In the genomic region with DNA sequence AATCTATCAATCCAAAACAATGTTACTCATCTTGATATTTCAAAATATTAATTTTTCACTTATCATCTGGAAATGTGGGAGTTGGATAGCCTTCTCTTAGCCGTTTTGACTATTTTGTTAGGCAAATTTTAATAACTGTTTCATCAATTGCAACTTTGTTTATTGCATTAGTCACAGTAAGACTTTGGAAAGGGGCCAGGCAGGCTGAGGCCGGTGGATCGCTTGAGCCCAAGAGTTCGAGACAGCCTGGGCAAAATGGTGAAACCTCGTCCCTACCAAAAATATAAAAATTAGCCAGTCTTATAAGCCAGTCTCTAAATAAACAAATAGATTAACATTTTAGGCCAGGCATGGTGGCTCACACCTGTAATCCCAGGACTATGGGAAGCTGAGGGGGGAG, we compare ENCODE assay signal across 19 cellular contexts.
DNase-seq lines count a peak whose midpoint lies in the region; ATAC-seq, FAIRE-seq and TF ChIP-seq lines count a peak whose summit lies in the region.
"Had no signal": no experiment of that assay in that cellular context is flagged by ENCODE, and none has a peak within 500 bp of the region (broad histone marks: within the 10 kb centered on the region; RNA-seq: fewer than 3 reads in every experiment).

No MANE protein-coding gene starts in this region.

- H3K36me3 ChIP-seq in testis (ENCODE audit: low read depth, missing control alignments) (no peaks in the 10 kb centered on the region), left ventricle myocardium inferior (no peaks in the 10 kb centered on the region)
- H3K36me3 ChIP-seq: HAP-1 had no signal

- DNase-seq in A549 (ENCODE audit: low read depth in 1 of 2, low spot score in 1 of 2) (no peak), NCI-H1048 (lab: John Stamatoyannopoulos, UW) (peak; percentile 90), epithelial cell of esophagus (ENCODE audit: low read depth) (peak; percentile 28), testis (peak; percentile 65), left ventricle myocardium inferior (no peak), DMS53 (lab: John Stamatoyannopoulos, UW) (no peak)
- DNase-seq: 8988T; C1 segment of cervical spinal cord; Calu3; CD4-positive, alpha-beta memory T cell; COR-L47; DND-41; GOT3; HFFc6 had no signal

- H3K27me3 ChIP-seq in testis = no peaks in the 10 kb centered on the region
- no peaks in the 10 kb centered on the region for H3K27me3 ChIP-seq in left ventricle myocardium inferior (ENCODE audit: low read depth)

- intact Hi-C loops in testis (cut with DNase I; ENCODE audit: low total_unique reads) (no loop called here), left ventricle myocardium inferior (cut with micrococcal nuclease) (no loop called here)

- H3K4me2 ChIP-seq in A549 = no peak overlapping the region

- no peak for ATAC-seq in A549
- no peak for ATAC-seq in GM21528 (IDR thresholded peaks at IDR 0.05; ENCODE audit: low FRiP score, unreplicated experiment)

- POLR2A ChIA-PET in A549 (lab: Yijun Ruan, JAX) = no interaction called here

- no peak overlapping the region for H3K27ac ChIP-seq in A549
- H3K27ac ChIP-seq in testis = no peak overlapping the region
- no peak overlapping the region for H3K27ac ChIP-seq in left ventricle myocardium inferior (replicated peaks)

- TF ChIP-seq CTCF in A549 (IDR thresholded peaks at IDR 0.05) (no peak), epithelial cell of esophagus (IDR thresholded peaks at IDR 0.05; ENCODE audit: insufficient read depth, low read depth, low read length, missing control alignments) (no peak), testis (IDR thresholded peaks at IDR 0.05) (no peak), left ventricle myocardium inferior (IDR thresholded peaks at IDR 0.05; ENCODE audit: borderline replicate concordance) (no peak)

- TF ChIP-seq EP300 in A549 (IDR thresholded peaks at IDR 0.05) = no peak

- peak; percentile 23 for FAIRE-seq in A549 (lab: Jason Lieb, UNC)
- FAIRE-seq: G401.6, GM12892, H54 had no signal

- H3K4me1 ChIP-seq in A549 = peaks cover 21% of the 10 kb centered on the region
- no peaks in the 10 kb centered on the region for H3K4me1 ChIP-seq in testis
- no peaks in the 10 kb centered on the region for H3K4me1 ChIP-seq in left ventricle myocardium inferior

- TF ChIP-seq POLR2A in A549 (IDR thresholded peaks at IDR 0.05; ENCODE audit: low read length) = no peak
- no peak for TF ChIP-seq POLR2A in testis (IDR thresholded peaks at IDR 0.05)

- H3K9me3 ChIP-seq in A549 (no peaks in the 10 kb centered on the region), testis (no peaks in the 10 kb centered on the region), left ventricle myocardium inferior (replicated peaks) (no peaks in the 10 kb centered on the region)
- H3K9me3 ChIP-seq: HAP-1 had no signal

- WGBS in A549 (ENCODE audit: missing lambda C conversion rate) = 87% methylated on average over 5 of the region's 5 CpGs
- 62 to 67% methylated on average over 5 of the region's 5 CpGs for WGBS in testis, 2 donors

- H3K4me3 ChIP-seq in A549 (no peak overlapping the region), epithelial cell of esophagus (ENCODE audit: low read length) (no peak overlapping the region), testis (no peak overlapping the region), left ventricle myocardium inferior (no peak overlapping the region)
- H3K4me3 ChIP-seq: HAP-1 had no signal

- CTCF ChIA-PET in A549 (lab: Yijun Ruan, JAX) = no interaction called here

- no peak for TF ChIP-seq RAD21 in A549 (conservative IDR thresholded peaks at IDR 0.05 in 1 of 2, IDR thresholded peaks at IDR 0.05 in 1 of 2)

TF ChIP-seq in A549, 52 proteins besides CTCF, POLR2A, EP300 and RAD21:
- TF ChIP-seq ZSCAN20 (CRISPR knock-in tag; IDR thresholded peaks at IDR 0.05) (no peak), NFE2L2 (conservative IDR thresholded peaks at IDR 0.05; ENCODE audit: low read length) (no peak), CHD2 (IDR thresholded peaks at IDR 0.05; ENCODE audit: low read length, partially characterized antibody) (no peak), TP53 (CRISPR knock-in tag; IDR thresholded peaks at IDR 0.05) (no peak), KDM1A (IDR thresholded peaks at IDR 0.05; ENCODE audit: low read depth) (no peak), HOXB13 (CRISPR knock-in tag; IDR thresholded peaks at IDR 0.05; ENCODE audit: low read depth) (no peak), CHD4 (IDR thresholded peaks at IDR 0.05; ENCODE audit: borderline replicate concordance) (no peak), FOXS1 (CRISPR knock-in tag; IDR thresholded peaks at IDR 0.05) (no peak), JUN (IDR thresholded peaks at IDR 0.05) (no peak)
- TF ChIP-seq, protein P1, sequence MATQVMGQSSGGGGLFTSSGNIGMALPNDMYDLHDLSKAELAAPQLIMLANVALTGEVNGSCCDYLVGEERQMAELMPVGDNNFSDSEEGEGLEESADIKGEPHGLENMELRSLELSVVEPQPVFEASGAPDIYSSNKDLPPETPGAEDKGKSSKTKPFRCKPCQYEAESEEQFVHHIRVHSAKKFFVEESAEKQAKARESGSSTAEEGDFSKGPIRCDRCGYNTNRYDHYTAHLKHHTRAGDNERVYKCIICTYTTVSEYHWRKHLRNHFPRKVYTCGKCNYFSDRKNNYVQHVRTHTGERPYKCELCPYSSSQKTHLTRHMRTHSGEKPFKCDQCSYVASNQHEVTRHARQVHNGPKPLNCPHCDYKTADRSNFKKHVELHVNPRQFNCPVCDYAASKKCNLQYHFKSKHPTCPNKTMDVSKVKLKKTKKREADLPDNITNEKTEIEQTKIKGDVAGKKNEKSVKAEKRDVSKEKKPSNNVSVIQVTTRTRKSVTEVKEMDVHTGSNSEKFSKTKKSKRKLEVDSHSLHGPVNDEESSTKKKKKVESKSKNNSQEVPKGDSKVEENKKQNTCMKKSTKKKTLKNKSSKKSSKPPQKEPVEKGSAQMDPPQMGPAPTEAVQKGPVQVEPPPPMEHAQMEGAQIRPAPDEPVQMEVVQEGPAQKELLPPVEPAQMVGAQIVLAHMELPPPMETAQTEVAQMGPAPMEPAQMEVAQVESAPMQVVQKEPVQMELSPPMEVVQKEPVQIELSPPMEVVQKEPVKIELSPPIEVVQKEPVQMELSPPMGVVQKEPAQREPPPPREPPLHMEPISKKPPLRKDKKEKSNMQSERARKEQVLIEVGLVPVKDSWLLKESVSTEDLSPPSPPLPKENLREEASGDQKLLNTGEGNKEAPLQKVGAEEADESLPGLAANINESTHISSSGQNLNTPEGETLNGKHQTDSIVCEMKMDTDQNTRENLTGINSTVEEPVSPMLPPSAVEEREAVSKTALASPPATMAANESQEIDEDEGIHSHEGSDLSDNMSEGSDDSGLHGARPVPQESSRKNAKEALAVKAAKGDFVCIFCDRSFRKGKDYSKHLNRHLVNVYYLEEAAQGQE (IDR thresholded peaks at IDR 0.05) = no peak
- TF ChIP-seq, protein P2, sequence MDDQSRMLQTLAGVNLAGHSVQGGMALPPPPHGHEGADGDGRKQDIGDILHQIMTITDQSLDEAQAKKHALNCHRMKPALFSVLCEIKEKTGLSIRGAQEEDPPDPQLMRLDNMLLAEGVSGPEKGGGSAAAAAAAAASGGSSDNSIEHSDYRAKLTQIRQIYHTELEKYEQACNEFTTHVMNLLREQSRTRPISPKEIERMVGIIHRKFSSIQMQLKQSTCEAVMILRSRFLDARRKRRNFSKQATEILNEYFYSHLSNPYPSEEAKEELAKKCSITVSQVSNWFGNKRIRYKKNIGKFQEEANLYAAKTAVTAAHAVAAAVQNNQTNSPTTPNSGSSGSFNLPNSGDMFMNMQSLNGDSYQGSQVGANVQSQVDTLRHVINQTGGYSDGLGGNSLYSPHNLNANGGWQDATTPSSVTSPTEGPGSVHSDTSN (IDR thresholded peaks at IDR 0.05) = no peak

Comparison
In these comparisons a context has a peak if more than half of its experiments do, and no peak if none do; other contexts are left out.
1. DNase-seq: peak in NCI-H1048 (single experiment), epithelial cell of esophagus (single experiment) and testis (single experiment); none in A549 (0 of 2), left ventricle myocardium inferior (single experiment) and DMS53 (single experiment).